In the genomic region with DNA sequence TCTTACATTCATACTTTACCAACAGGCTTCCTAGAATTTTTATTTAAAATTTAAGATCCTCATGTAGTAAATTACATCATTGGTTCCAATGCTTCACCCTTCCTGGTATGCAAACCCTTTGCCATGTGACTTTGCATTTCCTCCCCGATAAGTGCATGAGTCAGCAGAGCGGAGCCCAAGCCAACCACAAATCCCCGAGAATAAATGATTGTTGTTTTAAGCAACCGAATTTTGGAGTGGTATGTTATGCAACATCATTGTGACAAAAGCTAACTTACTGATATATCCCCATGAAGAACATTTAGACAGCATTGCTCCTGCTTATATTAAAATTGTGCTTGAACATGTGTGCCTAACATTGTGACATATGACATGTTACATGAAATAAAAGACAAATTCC, we compare ENCODE assay signal across 9 cellular contexts.
DNase-seq lines count a peak whose midpoint lies in the region; ATAC-seq and TF ChIP-seq lines count a peak whose summit lies in the region.
"Had no signal": no experiment of that assay in that cellular context is flagged by ENCODE, and none has a peak within 500 bp of the region (broad histone marks: within the 10 kb centered on the region; RNA-seq: fewer than 3 reads in every experiment).

No MANE protein-coding gene starts in this region.

- H3K4me1 ChIP-seq in SJSA1 (replicated peaks) (peaks cover 19% of the 10 kb centered on the region), tibial artery (no peaks in the 10 kb centered on the region)

- ATAC-seq in GM21825 (IDR thresholded peaks at IDR 0.05; ENCODE audit: unreplicated experiment) = no peak
- ATAC-seq: natural killer cell treated with Interleukin-12 subunit alpha and Interleukin-12 subunit beta and Interleukin-15 and Interleukin-18, amount 100 ng/mL, for 72 hours had no signal

- TF ChIP-seq CTCF in HFF-Myc (IDR thresholded peaks at IDR 0.05; ENCODE audit: low read depth, low read length, missing control alignments) = no peak
- no peak for TF ChIP-seq CTCF in fibroblast of villous mesenchyme (IDR thresholded peaks at IDR 0.05; ENCODE audit: insufficient read depth, low read depth, low read length)
- no peak for TF ChIP-seq CTCF in tibial artery (IDR thresholded peaks at IDR 0.05)

- H3K27ac ChIP-seq in SJSA1 (peak overlapping the region; percentile 96), tibial artery (no peak overlapping the region)

- intact Hi-C loops in tibial artery (cut with DNase I; ENCODE audit: low total_unique reads) = no loop called here

- no peaks in the 10 kb centered on the region for H3K27me3 ChIP-seq in SJSA1 (replicated peaks)
- H3K27me3 ChIP-seq in tibial artery = no peaks in the 10 kb centered on the region

- H3K4me3 ChIP-seq in HFF-Myc (replicated peaks; ENCODE audit: low read depth, low read length) (no peak overlapping the region), SJSA1 (no peak overlapping the region), fibroblast of villous mesenchyme (ENCODE audit: low read depth, low read length) (no peak overlapping the region), tibial artery (no peak overlapping the region)

- H3K36me3 ChIP-seq in SJSA1 (no peaks in the 10 kb centered on the region), tibial artery (no peaks in the 10 kb centered on the region)

- H3K9me3 ChIP-seq in SJSA1 (replicated peaks) = no peaks in the 10 kb centered on the region
- no peaks in the 10 kb centered on the region for H3K9me3 ChIP-seq in tibial artery

- peak; percentile 50 for DNase-seq in HFF-Myc (ENCODE audit: extremely low read depth, low read depth)
- DNase-seq in SJSA1 (ENCODE audit: low read depth in 1 of 2, low spot score in 2 of 2) = peak; percentile 65 to 68
- peak; percentile 65 for DNase-seq in fibroblast of villous mesenchyme (ENCODE audit: low read depth)
- DNase-seq in tibial artery = peak; percentile 40 to 68
- DNase-seq in DMS79 treated with DMSO at 0.1 percent for 48 hours (lab: John Stamatoyannopoulos, UW) = no peak
- DNase-seq in NCI-H1436 (lab: John Stamatoyannopoulos, UW) = no peak
- DNase-seq: T-helper 2 cell had no signal

Comparison
In these comparisons a context has a peak if more than half of its experiments do, and no peak if none do; other contexts are left out.
1. DNase-seq: peak in HFF-Myc (single experiment), SJSA1 (2 of 2), fibroblast of villous mesenchyme (single experiment) and tibial artery (2 of 2); none in DMS79 treated with DMSO at 0.1 percent for 48 hours (single experiment) and NCI-H1436 (single experiment).